In the genomic region with DNA sequence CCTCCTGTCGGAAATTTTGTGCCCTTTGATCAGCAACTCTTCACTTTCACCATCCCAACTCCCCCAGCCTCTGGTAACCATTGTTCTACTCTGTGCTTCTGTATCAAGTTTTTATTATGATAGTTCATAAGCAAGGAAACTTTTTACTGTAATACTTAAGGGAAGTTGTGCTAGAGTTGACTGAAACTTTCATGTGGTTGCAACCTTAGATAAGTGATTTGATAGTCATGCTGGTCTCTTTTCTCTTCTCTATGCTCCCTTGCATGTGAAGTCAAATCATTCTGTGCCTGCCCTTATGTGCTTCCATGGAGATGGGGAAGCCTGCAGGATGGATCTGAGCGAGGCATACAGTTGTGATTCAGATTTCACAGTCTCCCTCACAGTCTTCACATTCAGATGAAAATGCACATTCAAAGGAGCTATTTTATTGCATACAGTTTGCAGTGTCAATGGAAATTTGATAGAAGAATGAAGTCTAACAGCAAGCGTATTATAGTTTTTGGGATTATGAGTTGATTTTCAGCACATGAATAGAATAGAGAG, we compare ENCODE assay signal across 16 cellular contexts.
DNase-seq lines count a peak whose midpoint lies in the region.
"Had no signal": no experiment of that assay in that cellular context is flagged by ENCODE, and none has a peak within 500 bp of the region (broad histone marks: within the 10 kb centered on the region; RNA-seq: fewer than 3 reads in every experiment).

No MANE protein-coding gene starts in this region.

- peak; percentile 51 to 53 for DNase-seq in HAP-1 (ENCODE audit: low spot score in 2 of 2)
- DNase-seq in OCI-M1 (lab: John Stamatoyannopoulos, UW): peak; percentile 19
- no peak for DNase-seq in neuronal stem cell (ENCODE audit: low spot score)
- no peak for DNase-seq in glomerular visceral epithelial cell (ENCODE audit: extremely low spot score)
- no peak for DNase-seq in DMS79 (lab: John Stamatoyannopoulos, UW)
- DNase-seq in MV-4-11 (lab: John Stamatoyannopoulos, UW): no peak
- DNase-seq: 8988T; C1 segment of cervical spinal cord; Caco-2; CD4-positive, alpha-beta memory T cell; DMS153; EL; GDM1; GOT3; HCEC 1CT had no signal

- H2BK120ac ChIP-seq in neuronal stem cell (ENCODE audit: low read depth, low read length): no peak overlapping the region

- no peaks in the 10 kb centered on the region for H3K79me1 ChIP-seq in neuronal stem cell (ENCODE audit: low read depth, low read length)

- H2BK5ac ChIP-seq in neuronal stem cell (ENCODE audit: low read length): no peak overlapping the region

- WGBS in neuronal stem cell (ENCODE audit: extremely low coverage in 2 of 2, insufficient read length in 2 of 2, insufficient replicate concordance in 1 of 2), 2 donors: no CpG with 5 or more reads among the region's 3 CpGs

- no peaks in the 10 kb centered on the region for H3K9me3 ChIP-seq in HAP-1
- H3K9me3 ChIP-seq in neuronal stem cell (replicated peaks in 1 of 2; ENCODE audit: control insufficient read depth in 2 of 2, insufficient read depth in 1 of 2, low read depth in 1 of 2, low read length in 2 of 2): no peaks in the 10 kb centered on the region
- H3K9me3 ChIP-seq: Caco-2 had no signal

- no peak overlapping the region for H3K4ac ChIP-seq in neuronal stem cell (ENCODE audit: low read length)

- no peak overlapping the region for H4K8ac ChIP-seq in neuronal stem cell (ENCODE audit: low read depth, low read length)

- no peaks in the 10 kb centered on the region for H3K36me3 ChIP-seq in HAP-1 (replicated peaks)
- no peaks in the 10 kb centered on the region for H3K36me3 ChIP-seq in neuronal stem cell (replicated peaks in 1 of 2; ENCODE audit: control insufficient read depth in 2 of 2, insufficient read depth in 2 of 2, low read length in 2 of 2)

- H3K27ac ChIP-seq in neuronal stem cell (replicated peaks; ENCODE audit: low read length): no peak overlapping the region

- H2BK15ac ChIP-seq in neuronal stem cell (ENCODE audit: low read length): no peak overlapping the region

- H3K27me3 ChIP-seq in HAP-1 (ENCODE audit: low read depth) (no peaks in the 10 kb centered on the region), neuronal stem cell (ENCODE audit: control insufficient read depth in 3 of 3, insufficient read depth in 3 of 3, low read depth in 1 of 3, low read length in 3 of 3) (no peaks in the 10 kb centered on the region)

- peak overlapping the region; percentile 0 for H2AFZ ChIP-seq in neuronal stem cell (ENCODE audit: low read length)

- H2BK12ac ChIP-seq in neuronal stem cell (ENCODE audit: low read length): no peak overlapping the region

- no peak overlapping the region for H3K23ac ChIP-seq in neuronal stem cell (ENCODE audit: low read depth, low read length, poor library complexity)

- H3K4me1 ChIP-seq in HAP-1 (no peaks in the 10 kb centered on the region; the same call in 1 of the 2 replicates), neuronal stem cell (ENCODE audit: control insufficient read depth in 2 of 2, insufficient read depth in 1 of 2, low read depth in 1 of 2, low read length in 2 of 2) (peaks cover 0 to 4% of the 10 kb centered on the region in 2 donors)
- H3K4me1 ChIP-seq: Caco-2 had no signal

- no peak overlapping the region for H3K4me2 ChIP-seq in neuronal stem cell (ENCODE audit: insufficient read depth, low read length, poor library complexity, severe bottlenecking)

- no peak overlapping the region for H3K18ac ChIP-seq in neuronal stem cell (ENCODE audit: low read length)

- H4K91ac ChIP-seq in neuronal stem cell (ENCODE audit: low read depth, low read length, poor library complexity): no peak overlapping the region

- no peak overlapping the region for H2AK5ac ChIP-seq in neuronal stem cell (ENCODE audit: low read depth, low read length)

- in situ Hi-C loops in HAP-1 (cut with MboI; ENCODE audit: low sequenced_read_pairs): no loop called here

- H3K9ac ChIP-seq in neuronal stem cell (ENCODE audit: low read depth, low read length, poor library complexity): no peak overlapping the region

- no peak overlapping the region for H3K14ac ChIP-seq in neuronal stem cell (ENCODE audit: low read length)

- H3K4me3 ChIP-seq in HAP-1 (no peak overlapping the region), neuronal stem cell (ENCODE audit: low read length in 2 of 2) (no peak overlapping the region)
- H3K4me3 ChIP-seq: GM12878 had no signal

Comparison
In these comparisons a context has a peak if more than half of its experiments do, and no peak if none do; other contexts are left out.
1. DNase-seq: peak in HAP-1 (2 of 2) and OCI-M1 (single experiment); none in neuronal stem cell (single experiment), glomerular visceral epithelial cell (single experiment), DMS79 (single experiment) and MV-4-11 (single experiment).